ENCODE assay signal across 8 cellular contexts in the genomic region with DNA sequence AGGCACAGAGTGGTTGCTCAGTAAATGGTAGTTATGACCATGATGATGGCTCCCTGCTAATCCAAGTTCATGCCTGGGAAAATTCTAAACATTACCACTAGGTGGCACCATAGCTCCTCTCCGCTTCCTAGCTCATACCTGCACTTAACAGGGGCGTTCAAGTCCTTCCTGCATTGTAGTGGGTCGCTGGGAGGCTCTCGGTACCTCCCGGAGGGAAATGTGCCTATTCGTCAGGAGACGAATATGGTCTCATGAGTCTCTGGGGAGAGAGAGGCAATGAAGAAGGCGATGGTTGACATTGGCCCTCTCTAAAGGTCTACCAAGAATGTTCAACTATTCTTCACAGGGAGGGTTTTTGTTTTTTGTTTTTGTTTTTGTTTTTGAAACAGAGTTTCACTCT. TPM values are rescaled to one million over a fixed set of nuclear protein-coding genes. Genes with fewer than 3 reads are reported as not detected.
DNase-seq lines count a peak whose midpoint lies in the region; ATAC-seq and TF ChIP-seq lines count a peak whose summit lies in the region.

No MANE protein-coding gene starts in this region.

- H2BK12ac ChIP-seq in neuronal stem cell (ENCODE audit: low read length): no peak overlapping the region

- no peaks in the 10 kb centered on the region for H3K9me3 ChIP-seq in PC-3 (ENCODE audit: low read length)
- no peaks in the 10 kb centered on the region for H3K9me3 ChIP-seq in neuronal stem cell (replicated peaks in 1 of 2; ENCODE audit: control insufficient read depth in 2 of 2, insufficient read depth in 1 of 2, low read depth in 1 of 2, low read length in 2 of 2)
- H3K9me3 ChIP-seq in aorta (ENCODE audit: control insufficient read depth, low read length): no peaks in the 10 kb centered on the region

- H2AFZ ChIP-seq in PC-3 (ENCODE audit: low read length): peak overlapping the region; percentile 77
- no peak overlapping the region for H2AFZ ChIP-seq in neuronal stem cell (ENCODE audit: low read length)

- no peak overlapping the region for H3K18ac ChIP-seq in neuronal stem cell (ENCODE audit: low read length)

- ATAC-seq in GM19351 (IDR thresholded peaks at IDR 0.05; ENCODE audit: unreplicated experiment): peak; percentile 77
- ATAC-seq in PC-3: peak; percentile 87
- ATAC-seq in aorta (ENCODE audit: low FRiP score): peak; percentile 79

- TF ChIP-seq CTCF in LNCAP (IDR thresholded peaks at IDR 0.05) (peak; percentile 84), PC-3 (conservative IDR thresholded peaks at IDR 0.05; ENCODE audit: low read depth, low read length) (peak; percentile 85), fibroblast of the aortic adventitia (IDR thresholded peaks at IDR 0.05; ENCODE audit: insufficient read depth, low read length) (peak; percentile 90)

- no peak overlapping the region for H3K14ac ChIP-seq in neuronal stem cell (ENCODE audit: low read length)

- no peak overlapping the region for H4K91ac ChIP-seq in neuronal stem cell (ENCODE audit: low read depth, low read length, poor library complexity)

- H3K9ac ChIP-seq in PC-3 (ENCODE audit: low read length) (no peak overlapping the region), neuronal stem cell (ENCODE audit: low read depth, low read length, poor library complexity) (no peak overlapping the region)

- DNase-seq in CD1c-positive myeloid dendritic cell (ENCODE audit: extremely low spot score): peak; percentile 82
- DNase-seq in PC-3: peak; percentile 91
- DNase-seq in activated T-cell treated with anti-CD3 and anti-CD28 coated beads, Interleukin-2, amount 50 U/mL, for 24 hours: peak; percentile 56
- peak; percentile 83 for DNase-seq in fibroblast of the aortic adventitia (ENCODE audit: low read depth)
- peak; percentile 69 for DNase-seq in neuronal stem cell (ENCODE audit: low spot score)
- no peak for DNase-seq in aorta

- BruUV-seq in PC-3 (replicated peaks; lab: Mats Ljungman, UMichigan): no TSS peak

- no peaks in the 10 kb centered on the region for H3K9me3 Mint-ChIP-seq in activated T-cell treated with anti-CD3 and anti-CD28 coated beads, Interleukin-2, amount 50 U/mL, for 24 hours

- H3K36me3 ChIP-seq in PC-3 (ENCODE audit: low read depth, low read length) (no peaks in the 10 kb centered on the region), neuronal stem cell (replicated peaks in 1 of 2; ENCODE audit: control insufficient read depth in 2 of 2, insufficient read depth in 2 of 2, low read length in 2 of 2) (no peaks in the 10 kb centered on the region), aorta (ENCODE audit: control insufficient read depth in 1 of 2, insufficient read depth in 2 of 2, low read length in 1 of 2) (no peaks in the 10 kb centered on the region)

- H3F3A ChIP-seq in PC-3 (ENCODE audit: low read length, unreplicated experiment): no peaks in the 10 kb centered on the region

- no CpG with 5 or more reads among the region's 8 CpGs for WGBS in neuronal stem cell (ENCODE audit: extremely low coverage in 2 of 2, insufficient read length in 2 of 2, insufficient replicate concordance in 1 of 2), 2 donors
- WGBS in aorta, 2 donors: 3 to 4% methylated on average over 8 of the region's 8 CpGs

- CTCF ChIA-PET in PC-3 (lab: Charles Lee): interaction anchor here (0.6 to 1.0 kb wide), 3 partner anchors 21 to 148 kb away, joined by 3 to 6 read pairs (median 3); no protein-coding TSS in a partner anchor

- H2BK15ac ChIP-seq in neuronal stem cell (ENCODE audit: low read length): no peak overlapping the region

- peaks cover 13% of the 10 kb centered on the region for H3K27me3 Mint-ChIP-seq in activated T-cell treated with anti-CD3 and anti-CD28 coated beads, Interleukin-2, amount 50 U/mL, for 24 hours

- no peaks in the 10 kb centered on the region for H4K20me1 ChIP-seq in PC-3 (ENCODE audit: low read length)

- 0 out of 2 replicates have a peak, but pooled peaks cover 3% of the 10 kb centered on the region for H3K4me1 ChIP-seq in PC-3 (ENCODE audit: insufficient read depth, low read length)
- no peaks in the 10 kb centered on the region for H3K4me1 ChIP-seq in neuronal stem cell (ENCODE audit: control insufficient read depth in 2 of 2, insufficient read depth in 1 of 2, low read depth in 1 of 2, low read length in 2 of 2)
- H3K4me1 ChIP-seq in aorta (ENCODE audit: control insufficient read depth in 1 of 2, insufficient read depth in 2 of 2, low read length in 2 of 2): no peaks in the 10 kb centered on the region

- no peak overlapping the region for H3K27ac Mint-ChIP-seq in activated T-cell treated with anti-CD3 and anti-CD28 coated beads, Interleukin-2, amount 50 U/mL, for 24 hours

- no peaks in the 10 kb centered on the region for H3K27me3 ChIP-seq in PC-3 (ENCODE audit: low read length)
- peaks cover 0 to 47% (median 5%) of the 10 kb centered on the region in 3 experiments for H3K27me3 ChIP-seq in neuronal stem cell (ENCODE audit: control insufficient read depth in 3 of 3, insufficient read depth in 3 of 3, low read depth in 1 of 3, low read length in 3 of 3)
- H3K27me3 ChIP-seq in aorta (ENCODE audit: control insufficient read depth in 1 of 2, insufficient read depth in 2 of 2, low read length in 1 of 2): no peaks in the 10 kb centered on the region

- no peaks in the 10 kb centered on the region for H3K79me1 ChIP-seq in neuronal stem cell (ENCODE audit: low read depth, low read length)

- intact Hi-C loops in PC-3 (cut with micrococcal nuclease) (loop anchor here (1.0 to 5.0 kb wide), 3 partner anchors 83 to 347 kb away; a partner anchor contains a TSS), aorta (cut with DNase I) (loop anchor here in 1 of 2 donors (5.0 to 10.0 kb wide), 2 partner anchors 147 to 335 kb away; no protein-coding TSS in a partner anchor)

- no peak overlapping the region for H3K4ac ChIP-seq in neuronal stem cell (ENCODE audit: low read length)

- H3K4me2 ChIP-seq in PC-3 (ENCODE audit: low read length) (peak overlapping the region; percentile 72), neuronal stem cell (ENCODE audit: insufficient read depth, low read length, poor library complexity, severe bottlenecking) (no peak overlapping the region)

- H3K4me1 Mint-ChIP-seq in activated T-cell treated with anti-CD3 and anti-CD28 coated beads, Interleukin-2, amount 50 U/mL, for 24 hours (ENCODE audit: low read depth): peaks cover 1% of the 10 kb centered on the region

- H3K79me2 ChIP-seq in PC-3 (ENCODE audit: low read length): no peaks in the 10 kb centered on the region

- no peak overlapping the region for H4K8ac ChIP-seq in neuronal stem cell (ENCODE audit: low read depth, low read length)

- no peak overlapping the region for H3K23ac ChIP-seq in neuronal stem cell (ENCODE audit: low read depth, low read length, poor library complexity)

- H3K36me3 Mint-ChIP-seq in activated T-cell treated with anti-CD3 and anti-CD28 coated beads, Interleukin-2, amount 50 U/mL, for 24 hours (ENCODE audit: low read depth): no peaks in the 10 kb centered on the region

- no peak overlapping the region for H2BK5ac ChIP-seq in neuronal stem cell (ENCODE audit: low read length)

- H3K4me3 Mint-ChIP-seq in activated T-cell treated with anti-CD3 and anti-CD28 coated beads, Interleukin-2, amount 50 U/mL, for 24 hours: no peak overlapping the region

- POLR2A ChIA-PET in PC-3 (lab: Charles Lee; ENCODE audit: unreplicated experiment): interaction anchor here (0.6 kb wide), 1 partner anchor 142 kb away, joined by 17 read pairs; no protein-coding TSS in a partner anchor

- no peaks in the 10 kb centered on the region for H3K9me2 ChIP-seq in PC-3 (replicated peaks; ENCODE audit: low read length)

- H2BK120ac ChIP-seq in neuronal stem cell (ENCODE audit: low read depth, low read length): no peak overlapping the region

- H2AK5ac ChIP-seq in neuronal stem cell (ENCODE audit: low read depth, low read length): no peak overlapping the region

- H3K27ac ChIP-seq in PC-3 (ENCODE audit: low read length) (no peak overlapping the region), neuronal stem cell (replicated peaks; ENCODE audit: low read length) (no peak overlapping the region), aorta (ENCODE audit: low read depth in 1 of 2, low read length in 2 of 2) (no peak overlapping the region)

- H3K4me3 ChIP-seq in PC-3 (ENCODE audit: low read length) (no peak overlapping the region; the same call in 1 of the 2 replicates), fibroblast of the aortic adventitia (ENCODE audit: low read depth, low read length) (no peak overlapping the region), neuronal stem cell (ENCODE audit: low read length in 2 of 2) (no peak overlapping the region), aorta (ENCODE audit: low read length in 2 of 2) (no peak overlapping the region)

RNA-seq across cellular contexts. Expression of a gene that starts 10.9 kb away (rescaled TPM):
- total RNA-seq in PC-3 (2014; rRNA removed): 32.9 and 49.4 TPM in 2 replicates
- 0.45 and 0.49 TPM in 2 replicates for total RNA-seq in fibroblast of the aortic adventitia (ENCODE audit: low replicate concordance)
- polyA plus RNA-seq in neuronal stem cell (2013, experiment 1 of 2): 0.32 TPM
- 0.28 TPM for polyA plus RNA-seq in neuronal stem cell (2013, experiment 2 of 2)
- 1 to 10 TPM in 1 of 2 donors, under 1 TPM in 1; 0.63 to 1.2 TPM for total RNA-seq in aorta
- polyA plus RNA-seq in aorta: under 1 TPM in 1 of 2 donors, not detected in 1; 0.49 TPM

RNA-seq across cellular contexts. Expression of a gene that starts 36.0 kb away (rescaled TPM):
- total RNA-seq in PC-3 (2014; rRNA removed): 1.1 and 1.3 TPM in 2 replicates
- 1.3 and 2.9 TPM in 2 replicates for total RNA-seq in fibroblast of the aortic adventitia (ENCODE audit: low replicate concordance)
- 0.35 TPM for polyA plus RNA-seq in neuronal stem cell (2013, experiment 1 of 2)
- 0.19 TPM for polyA plus RNA-seq in neuronal stem cell (2013, experiment 2 of 2)
- not detected for total RNA-seq in aorta
- 1 to 10 TPM in 1 of 2 donors, not detected in 1; 3.0 TPM for polyA plus RNA-seq in aorta

RNA-seq across cellular contexts. Expression of a gene that starts 49.5 kb away (rescaled TPM):
- total RNA-seq in PC-3 (2014; rRNA removed): 0.22 TPM in 1 of 2 replicates, not detected in the other
- total RNA-seq in fibroblast of the aortic adventitia (ENCODE audit: low replicate concordance): 0.09 and 0.49 TPM in 2 replicates
- 0.26 TPM for polyA plus RNA-seq in neuronal stem cell (2013, experiment 1 of 2)
- 0.29 TPM for polyA plus RNA-seq in neuronal stem cell (2013, experiment 2 of 2)
- not detected for total RNA-seq in aorta
- polyA plus RNA-seq in aorta: under 1 TPM in 1 of 2 donors, not detected in 1; 0.84 TPM

RNA-seq across cellular contexts. Expression of a gene that starts 49.6 kb away (rescaled TPM):
- 7.8 and 9.7 TPM in 2 replicates for total RNA-seq in PC-3 (2014; rRNA removed)
- total RNA-seq in fibroblast of the aortic adventitia (ENCODE audit: low replicate concordance): 8.7 and 13.0 TPM in 2 replicates
- 5.4 TPM for polyA plus RNA-seq in neuronal stem cell (2013, experiment 1 of 2)
- polyA plus RNA-seq in neuronal stem cell (2013, experiment 2 of 2): 4.5 TPM
- 1 to 10 TPM; 7.7 to 9.1 TPM for total RNA-seq in aorta
- polyA plus RNA-seq in aorta: 10 to 100 TPM; 10.4 to 13.3 TPM

Comparison
In these comparisons a context has a peak if more than half of its experiments do, and no peak if none do; other contexts are left out.
1. DNase-seq: peak in CD1c-positive myeloid dendritic cell (single experiment), PC-3 (single experiment), activated T-cell treated with anti-CD3 and anti-CD28 coated beads, Interleukin-2, amount 50 U/mL, for 24 hours (single experiment), fibroblast of the aortic adventitia (single experiment) and neuronal stem cell (single experiment); none in aorta (0 of 2).
2. RNA of a gene that starts 10.9 kb away (total RNA-seq): 32.9 to 49.4 TPM in PC-3; 0.63 to 1.2 TPM in aorta and 0.45 to 0.49 TPM in fibroblast of the aortic adventitia; every median in the first group is over 10 times any median in the second.
3. Peak in every context shown above with its lines, with median percentiles within 50 percentile points of each other: ATAC-seq and CTCF ChIP-seq.